In the genomic region with DNA sequence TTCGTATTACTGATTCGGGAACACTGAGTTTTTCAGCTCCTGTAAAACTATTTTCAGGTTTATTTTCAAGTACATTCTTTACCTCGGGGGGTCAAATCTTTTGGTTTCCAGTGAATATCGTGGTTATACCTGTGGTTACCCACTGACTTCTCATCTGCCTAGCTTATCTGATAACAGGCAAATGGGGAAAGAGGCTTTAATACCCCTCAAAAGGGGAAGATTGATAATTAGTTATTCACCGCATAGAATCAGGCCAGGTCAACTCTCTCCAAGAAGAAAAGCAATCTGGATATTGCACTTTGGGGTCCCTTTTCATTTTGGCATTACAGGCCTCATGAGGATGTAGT, we compare ENCODE assay signal across 1 cellular context.
TF ChIP-seq lines count a peak whose summit lies in the region.

No MANE protein-coding gene starts in this region.

TF ChIP-seq in IMR-90, 13 proteins besides CTCF, POLR2A, EP300 and RAD21 (continued from another document):
- TF ChIP-seq CHD1 (IDR thresholded peaks at IDR 0.05; ENCODE audit: low read depth, low read length) (no peak), MXI1 (IDR thresholded peaks at IDR 0.05; ENCODE audit: borderline replicate concordance, low read depth, low read length) (no peak), MAFK (IDR thresholded peaks at IDR 0.05; ENCODE audit: low read depth, low read length) (no peak), ELK1 (IDR thresholded peaks at IDR 0.05; ENCODE audit: borderline replicate concordance, low read depth, low read length) (no peak), CEBPB (IDR thresholded peaks at IDR 0.05; ENCODE audit: low read depth, low read length) (no peak), SMC3 (IDR thresholded peaks at IDR 0.05; ENCODE audit: low read depth, low read length) (no peak), USF2 (IDR thresholded peaks at IDR 0.05; ENCODE audit: low read depth, low read length) (no peak), RCOR1 (IDR thresholded peaks at IDR 0.05; ENCODE audit: insufficient replicate concordance, low read length) (no peak), NFE2L2 (IDR thresholded peaks at IDR 0.05; ENCODE audit: low read depth, low read length) (no peak), BHLHE40 (IDR thresholded peaks at IDR 0.05; ENCODE audit: low read depth, low read length) (no peak)
TF ChIP-seq in IMR-90: peak in this region for 0.
